8 cellular contexts compared by ENCODE assay signal in genomic region chr11:6693342-6694228, GRCh38. TPM values are rescaled to one million over a fixed set of nuclear protein-coding genes. Genes with fewer than 3 reads are reported as not detected.
DNase-seq lines count a peak whose midpoint lies in the region; ATAC-seq and TF ChIP-seq lines count a peak whose summit lies in the region.

No MANE protein-coding gene starts in this region.

- H3F3A ChIP-seq in neural progenitor cell (ENCODE audit: low read depth) = no peaks in the 10 kb centered on the region

- POLR2A ChIA-PET in GM10248 (lab: Yijun Ruan, JAX) = no interaction called here

- H3K27me3 Mint-ChIP-seq in activated T-helper 2 cell treated with anti-CD3 and anti-CD28 coated beads, Interferon-gamma antibody, Interleukin-2, Interleukin-4, amounts not matched to agents 10 μg/mL and 5 μg/mL and 100 μg/mL, durations not matched to agents 14 hours and 24 hours and 36 hours (ENCODE audit: low read depth) = no peaks in the 10 kb centered on the region
- H3K27me3 Mint-ChIP-seq in stimulated activated naive B cell treated with anti-CD40 and anti-IgM and Interleukin-4, amounts not matched to agents 10 μg/mL and 1 μg/mL and 100 μg/mL, for 72 hours = no peaks in the 10 kb centered on the region
- H3K27me3 Mint-ChIP-seq in neural progenitor cell (ENCODE audit: insufficient read depth, low read depth) = peaks cover 6% of the 10 kb centered on the region

- H2AFZ ChIP-seq in neural progenitor cell (replicated peaks) = no peak overlapping the region

- no peak overlapping the region for H3K4me2 ChIP-seq in neural progenitor cell

- ATAC-seq in stimulated activated naive B cell treated with anti-CD40 and anti-IgM and Interleukin-4, amounts not matched to agents 10 μg/mL and 1 μg/mL and 100 μg/mL, for 72 hours (replicated peaks) = peak in 1 of 2 donors; percentile 58
- ATAC-seq in HG03342 (IDR thresholded peaks at IDR 0.05; ENCODE audit: unreplicated experiment) = no peak

- no peak overlapping the region for H3K9ac ChIP-seq in neural progenitor cell

- TF ChIP-seq CTCF in right atrium auricular region (IDR thresholded peaks at IDR 0.05) = no peak
- TF ChIP-seq CTCF in neural progenitor cell (IDR thresholded peaks at IDR 0.05) = no peak
- no peak for TF ChIP-seq CTCF in GM10248 (IDR thresholded peaks at IDR 0.05; ENCODE audit: control extremely low read depth, extremely low read depth, low read depth, missing control alignments)

- H4K20me1 ChIP-seq in neural progenitor cell (ENCODE audit: low read depth) = no peaks in the 10 kb centered on the region

- no peaks in the 10 kb centered on the region for H3K9me3 Mint-ChIP-seq in activated T-helper 2 cell treated with anti-CD3 and anti-CD28 coated beads, Interferon-gamma antibody, Interleukin-2, Interleukin-4, amounts not matched to agents 10 μg/mL and 5 μg/mL and 100 μg/mL, durations not matched to agents 14 hours and 24 hours and 36 hours
- H3K9me3 Mint-ChIP-seq in stimulated activated naive B cell treated with anti-CD40 and anti-IgM and Interleukin-4, amounts not matched to agents 10 μg/mL and 1 μg/mL and 100 μg/mL, for 72 hours = no peaks in the 10 kb centered on the region
- peaks cover 7% of the 10 kb centered on the region for H3K9me3 Mint-ChIP-seq in neural progenitor cell

- H3K36me3 Mint-ChIP-seq in activated T-helper 2 cell treated with anti-CD3 and anti-CD28 coated beads, Interferon-gamma antibody, Interleukin-2, Interleukin-4, amounts not matched to agents 10 μg/mL and 5 μg/mL and 100 μg/mL, durations not matched to agents 14 hours and 24 hours and 36 hours (ENCODE audit: low read depth) = peaks cover 3% of the 10 kb centered on the region
- peaks cover 1 to 4% of the 10 kb centered on the region in 2 donors for H3K36me3 Mint-ChIP-seq in stimulated activated naive B cell treated with anti-CD40 and anti-IgM and Interleukin-4, amounts not matched to agents 10 μg/mL and 1 μg/mL and 100 μg/mL, for 72 hours
- no peaks in the 10 kb centered on the region for H3K36me3 Mint-ChIP-seq in neural progenitor cell

- peak overlapping the region; percentile 69 to 71 for H3K27ac ChIP-seq in right atrium auricular region
- H3K27ac ChIP-seq in neural progenitor cell = no peak overlapping the region

- CTCF ChIA-PET in GM10248 (lab: Yijun Ruan, JAX) = interaction anchor here (1.1 to 4.0 kb wide), 6 partner anchors 11 to 314 kb away, joined by 4 to 29 read pairs (median 4); partner anchors contain the start of genes ARFIP2, MRPL17 and TIMM10B

- H3K9me3 ChIP-seq in right atrium auricular region (no peaks in the 10 kb centered on the region), neural progenitor cell (ENCODE audit: low read depth) (no peaks in the 10 kb centered on the region)

- peak; percentile 52 for DNase-seq in OCI-M1 (lab: John Stamatoyannopoulos, UW)
- DNase-seq in activated T-helper 2 cell treated with anti-CD3 and anti-CD28 coated beads, Interferon-gamma antibody, Interleukin-2, Interleukin-4, amounts not matched to agents 10 μg/mL and 5 μg/mL and 100 μg/mL, durations not matched to agents 14 hours and 24 hours and 36 hours (ENCODE audit: low spot score) = peak; percentile 36
- DNase-seq in right atrium auricular region (ENCODE audit: low spot score) = peak; percentile 87
- no peak for DNase-seq in stimulated activated naive B cell treated with anti-CD40 and anti-IgM and Interleukin-4, amounts not matched to agents 10 μg/mL and 1 μg/mL and 100 μg/mL, for 72 hours
- DNase-seq in NCI-H526 treated with DMSO at 0.1 percent for 48 hours (lab: John Stamatoyannopoulos, UW) = no peak
- DNase-seq in neural progenitor cell (ENCODE audit: low spot score) = no peak
- DNase-seq in GM10248 (ENCODE audit: extremely low spot score) = no peak

- H3K27me3 ChIP-seq in right atrium auricular region = no peaks in the 10 kb centered on the region
- H3K27me3 ChIP-seq in neural progenitor cell = no peaks in the 10 kb centered on the region

- H3K79me2 ChIP-seq in neural progenitor cell (ENCODE audit: low read depth) = no peaks in the 10 kb centered on the region

- H3K4me3 ChIP-seq in right atrium auricular region (no peak overlapping the region), neural progenitor cell (no peak overlapping the region)

- peaks cover 0 to 20% of the 10 kb centered on the region in 2 donors for H3K4me1 ChIP-seq in right atrium auricular region
- H3K4me1 ChIP-seq in neural progenitor cell = no peaks in the 10 kb centered on the region

- no peak overlapping the region for H3K4me3 Mint-ChIP-seq in activated T-helper 2 cell treated with anti-CD3 and anti-CD28 coated beads, Interferon-gamma antibody, Interleukin-2, Interleukin-4, amounts not matched to agents 10 μg/mL and 5 μg/mL and 100 μg/mL, durations not matched to agents 14 hours and 24 hours and 36 hours (ENCODE audit: low read depth)
- no peak overlapping the region for H3K4me3 Mint-ChIP-seq in stimulated activated naive B cell treated with anti-CD40 and anti-IgM and Interleukin-4, amounts not matched to agents 10 μg/mL and 1 μg/mL and 100 μg/mL, for 72 hours
- no peak overlapping the region for H3K4me3 Mint-ChIP-seq in neural progenitor cell

- intact Hi-C loops in activated T-helper 2 cell treated with anti-CD3 and anti-CD28 coated beads, Interferon-gamma antibody, Interleukin-2, Interleukin-4, amounts not matched to agents 10 μg/mL and 5 μg/mL and 100 μg/mL, durations not matched to agents 14 hours and 24 hours and 36 hours (cut with micrococcal nuclease) = loop anchor here (1.0 kb wide), 1 partner anchor 10 kb away; the partner anchor contains the start of gene MRPL17

- H3K4me1 Mint-ChIP-seq in activated T-helper 2 cell treated with anti-CD3 and anti-CD28 coated beads, Interferon-gamma antibody, Interleukin-2, Interleukin-4, amounts not matched to agents 10 μg/mL and 5 μg/mL and 100 μg/mL, durations not matched to agents 14 hours and 24 hours and 36 hours (ENCODE audit: low read depth) = peaks cover 22% of the 10 kb centered on the region
- peaks cover 0 to 2% of the 10 kb centered on the region in 2 donors for H3K4me1 Mint-ChIP-seq in stimulated activated naive B cell treated with anti-CD40 and anti-IgM and Interleukin-4, amounts not matched to agents 10 μg/mL and 1 μg/mL and 100 μg/mL, for 72 hours
- no peaks in the 10 kb centered on the region for H3K4me1 Mint-ChIP-seq in neural progenitor cell

- peak overlapping the region; percentile 29 for H3K27ac Mint-ChIP-seq in activated T-helper 2 cell treated with anti-CD3 and anti-CD28 coated beads, Interferon-gamma antibody, Interleukin-2, Interleukin-4, amounts not matched to agents 10 μg/mL and 5 μg/mL and 100 μg/mL, durations not matched to agents 14 hours and 24 hours and 36 hours
- peak overlapping the region; percentile 14 for H3K27ac Mint-ChIP-seq in stimulated activated naive B cell treated with anti-CD40 and anti-IgM and Interleukin-4, amounts not matched to agents 10 μg/mL and 1 μg/mL and 100 μg/mL, for 72 hours
- H3K27ac Mint-ChIP-seq in neural progenitor cell = no peak overlapping the region

- H3K36me3 ChIP-seq in right atrium auricular region (no peaks in the 10 kb centered on the region), neural progenitor cell (no peaks in the 10 kb centered on the region)

RNA-seq across cellular contexts. Expression of gene MRPL17, which starts 10.4 kb away (rescaled TPM):
- total RNA-seq in activated T-helper 2 cell treated with anti-CD3 and anti-CD28 coated beads, Interferon-gamma antibody, Interleukin-2, Interleukin-4, amounts not matched to agents 10 μg/mL and 5 μg/mL and 100 μg/mL, durations not matched to agents 14 hours and 24 hours and 36 hours = 103 and 108 TPM in 2 replicates
- total RNA-seq in right atrium auricular region (10 to 100 TPM; 30.8 to 97.8 TPM), neural progenitor cell (ENCODE audit: low replicate concordance) (24.3 and 30.9 TPM in 2 replicates)

RNA-seq across cellular contexts. Expression of gene DCHS1, which starts 38.0 kb away (rescaled TPM):
- 0.51 and 0.57 TPM in 2 replicates for total RNA-seq in activated T-helper 2 cell treated with anti-CD3 and anti-CD28 coated beads, Interferon-gamma antibody, Interleukin-2, Interleukin-4, amounts not matched to agents 10 μg/mL and 5 μg/mL and 100 μg/mL, durations not matched to agents 14 hours and 24 hours and 36 hours
- total RNA-seq in right atrium auricular region (10 to 100 TPM in 1 of 2 donors, 1 to 10 TPM in 1; 9.3 to 23.0 TPM), neural progenitor cell (ENCODE audit: low replicate concordance) (4.5 and 9.0 TPM in 2 replicates)

Comparison
In these comparisons a context has a peak if more than half of its experiments do, and no peak if none do; other contexts are left out.
1. DNase-seq: peak in OCI-M1 (single experiment), activated T-helper 2 cell treated with anti-CD3 and anti-CD28 coated beads, Interferon-gamma antibody, Interleukin-2, Interleukin-4, amounts not matched to agents 10 μg/mL and 5 μg/mL and 100 μg/mL, durations not matched to agents 14 hours and 24 hours and 36 hours (single experiment) and right atrium auricular region (single experiment); none in stimulated activated naive B cell treated with anti-CD40 and anti-IgM and Interleukin-4, amounts not matched to agents 10 μg/mL and 1 μg/mL and 100 μg/mL, for 72 hours (single experiment), NCI-H526 treated with DMSO at 0.1 percent for 48 hours (single experiment), neural progenitor cell (single experiment) and GM10248 (single experiment).